Comparison of ENCODE assay signal across 18 cellular contexts in genomic region chr5:124910354-124911016, GRCh38.
DNase-seq lines count a peak whose midpoint lies in the region; ATAC-seq and TF ChIP-seq lines count a peak whose summit lies in the region.
"Had no signal": no experiment of that assay in that cellular context is flagged by ENCODE, and none has a peak within 500 bp of the region (broad histone marks: within the 10 kb centered on the region; RNA-seq: fewer than 3 reads in every experiment).

No MANE protein-coding gene starts in this region.

- TF ChIP-seq CTCF in GM10248 (IDR thresholded peaks at IDR 0.05; ENCODE audit: control extremely low read depth, extremely low read depth, low read depth, missing control alignments) (no peak), VCaP (conservative IDR thresholded peaks at IDR 0.05) (no peak), PC-3 (conservative IDR thresholded peaks at IDR 0.05; ENCODE audit: low read depth, low read length) (no peak), Calu3 (IDR thresholded peaks at IDR 0.05; ENCODE audit: unreplicated experiment) (no peak)

- H3K27me3 Mint-ChIP-seq in stimulated activated naive CD8-positive, alpha-beta T cell treated with anti-CD3 and anti-CD28 coated beads, Interleukin-15, amount 100 ng/mL, for 72 hours, result peaks cover 11% of the 10 kb centered on the region
- no peaks in the 10 kb centered on the region for H3K27me3 Mint-ChIP-seq in Calu3 (ENCODE audit: unreplicated experiment)
- H3K27me3 Mint-ChIP-seq: CD4-positive, alpha-beta memory T cell had no signal

- H3K4me3 Mint-ChIP-seq in stimulated activated naive CD8-positive, alpha-beta T cell treated with anti-CD3 and anti-CD28 coated beads, Interleukin-15, amount 100 ng/mL, for 72 hours, result no peak overlapping the region
- no peak overlapping the region for H3K4me3 Mint-ChIP-seq in Calu3 (ENCODE audit: low read depth, unreplicated experiment)
- H3K4me3 Mint-ChIP-seq: CD4-positive, alpha-beta memory T cell; naive thymus-derived CD8-positive, alpha-beta T cell had no signal

- DNase-seq in GM10248 (ENCODE audit: extremely low spot score) (peak; percentile 29), PC-3 (no peak), Calu3 (no peak)
- no peak for DNase-seq in stimulated activated naive CD8-positive, alpha-beta T cell treated with anti-CD3 and anti-CD28 coated beads, Interleukin-15, amount 100 ng/mL, for 72 hours
- no peak for DNase-seq in activated CD4-positive, CD25-positive, alpha-beta regulatory T cell (lab: John Stamatoyannopoulos, UW)
- DNase-seq: ACHN; activated CD4-positive, alpha-beta T cell treated with anti-CD3 and anti-CD28 coated beads, Interleukin-2, amount 50 U/mL, for 4 hours; activated naive CD4-positive, alpha-beta T cell treated with anti-CD3 and anti-CD28 coated beads, Interleukin-2, amount 50 U/mL, for 16 hours; activated T-cell treated with anti-CD3 and anti-CD28 coated beads, Interleukin-2, amount 50 U/mL, for 1 hour; CD4-positive, alpha-beta memory T cell; dorsolateral prefrontal cortex; erythroblast; naive thymus-derived CD8-positive, alpha-beta T cell; NCI-H526 treated with DMSO at 0.1 percent for 48 hours had no signal

- no peaks in the 10 kb centered on the region for H3K9me3 Mint-ChIP-seq in stimulated activated naive CD8-positive, alpha-beta T cell treated with anti-CD3 and anti-CD28 coated beads, Interleukin-15, amount 100 ng/mL, for 72 hours
- no peaks in the 10 kb centered on the region for H3K9me3 Mint-ChIP-seq in Calu3 (ENCODE audit: low read depth, unreplicated experiment)

- POLR2A ChIA-PET in GM10248 (lab: Yijun Ruan, JAX) (no interaction called here), PC-3 (lab: Charles Lee; ENCODE audit: unreplicated experiment) (no interaction called here)

- no peaks in the 10 kb centered on the region for H3F3A ChIP-seq in PC-3 (ENCODE audit: low read length, unreplicated experiment)

- CTCF ChIA-PET in GM10248 (lab: Yijun Ruan, JAX) (interaction anchor here (1.8 kb wide), 1 partner anchor 10 kb away, joined by 10 read pairs; no protein-coding TSS in a partner anchor), PC-3 (lab: Charles Lee) (no interaction called here), Calu3 (lab: Charles Lee) (no interaction called here)

- H3K27ac ChIP-seq in VCaP (peak overlapping the region; percentile 88), PC-3 (ENCODE audit: low read length) (no peak overlapping the region)

- H3K9ac ChIP-seq in PC-3 (ENCODE audit: low read length), result no peak overlapping the region

- no peaks in the 10 kb centered on the region for H3K9me3 ChIP-seq in PC-3 (ENCODE audit: low read length)

- H3K4me3 ChIP-seq in PC-3 (ENCODE audit: low read length), result no peak overlapping the region
- H3K4me3 ChIP-seq: dorsolateral prefrontal cortex, lung had no signal

- H4K20me1 ChIP-seq in PC-3 (ENCODE audit: low read length), result no peaks in the 10 kb centered on the region

- no peak overlapping the region for H3K4me2 ChIP-seq in PC-3 (ENCODE audit: low read length)

- ATAC-seq in GM19035 (IDR thresholded peaks at IDR 0.05; ENCODE audit: unreplicated experiment), result peak; percentile 49
- ATAC-seq in HG02852 (IDR thresholded peaks at IDR 0.05; ENCODE audit: unreplicated experiment), result peak; percentile 56
- no peak for ATAC-seq in stimulated activated naive CD8-positive, alpha-beta T cell treated with anti-CD3 and anti-CD28 coated beads, Interleukin-15, amount 100 ng/mL, for 72 hours
- ATAC-seq in PC-3, result no peak
- ATAC-seq: naive thymus-derived CD8-positive, alpha-beta T cell had no signal

- H2AFZ ChIP-seq in PC-3 (ENCODE audit: low read length), result no peak overlapping the region

- H3K36me3 ChIP-seq in PC-3 (ENCODE audit: low read depth, low read length), result no peaks in the 10 kb centered on the region

- H3K79me2 ChIP-seq in PC-3 (ENCODE audit: low read length), result no peaks in the 10 kb centered on the region

- H3K36me3 Mint-ChIP-seq in Calu3 (ENCODE audit: insufficient read depth, unreplicated experiment), result no peaks in the 10 kb centered on the region
- H3K36me3 Mint-ChIP-seq: CD4-positive, alpha-beta memory T cell; naive thymus-derived CD8-positive, alpha-beta T cell had no signal

- intact Hi-C loops in PC-3 (cut with micrococcal nuclease) (no loop called here), Calu3 (cut with micrococcal nuclease; ENCODE audit: unreplicated experiment) (no loop called here)

- no peaks in the 10 kb centered on the region for H3K4me1 Mint-ChIP-seq in stimulated activated naive CD8-positive, alpha-beta T cell treated with anti-CD3 and anti-CD28 coated beads, Interleukin-15, amount 100 ng/mL, for 72 hours
- H3K4me1 Mint-ChIP-seq in Calu3 (ENCODE audit: low read depth, unreplicated experiment), result peaks cover 35% of the 10 kb centered on the region
- H3K4me1 Mint-ChIP-seq: CD4-positive, alpha-beta memory T cell had no signal

- peaks cover 6% of the 10 kb centered on the region for H3K4me1 ChIP-seq in PC-3 (ENCODE audit: insufficient read depth, low read length)

- H3K27ac Mint-ChIP-seq in stimulated activated naive CD8-positive, alpha-beta T cell treated with anti-CD3 and anti-CD28 coated beads, Interleukin-15, amount 100 ng/mL, for 72 hours, result peak overlapping the region in 1 of 2 donors; percentile 12
- no peak overlapping the region for H3K27ac Mint-ChIP-seq in Calu3 (ENCODE audit: unreplicated experiment)
- H3K27ac Mint-ChIP-seq: CD4-positive, alpha-beta memory T cell; naive thymus-derived CD8-positive, alpha-beta T cell had no signal

- H3K9me2 ChIP-seq in PC-3 (replicated peaks; ENCODE audit: low read length), result no peaks in the 10 kb centered on the region

- H3K27me3 ChIP-seq in PC-3 (ENCODE audit: low read length), result no peaks in the 10 kb centered on the region
- H3K27me3 ChIP-seq: dorsolateral prefrontal cortex had no signal

- BruUV-seq in PC-3 (replicated peaks; lab: Mats Ljungman, UMichigan) (no TSS peak), Calu3 (replicated peaks; lab: Mats Ljungman, UMichigan) (no TSS peak)

Comparison
In these comparisons a context has a peak if more than half of its experiments do, and no peak if none do; other contexts are left out.
1. ATAC-seq: peak in GM19035 (single experiment) and HG02852 (single experiment); none in stimulated activated naive CD8-positive, alpha-beta T cell treated with anti-CD3 and anti-CD28 coated beads, Interleukin-15, amount 100 ng/mL, for 72 hours (single experiment) and PC-3 (single experiment).